ENCODE assay signal across 13 cellular contexts in the genomic region with DNA sequence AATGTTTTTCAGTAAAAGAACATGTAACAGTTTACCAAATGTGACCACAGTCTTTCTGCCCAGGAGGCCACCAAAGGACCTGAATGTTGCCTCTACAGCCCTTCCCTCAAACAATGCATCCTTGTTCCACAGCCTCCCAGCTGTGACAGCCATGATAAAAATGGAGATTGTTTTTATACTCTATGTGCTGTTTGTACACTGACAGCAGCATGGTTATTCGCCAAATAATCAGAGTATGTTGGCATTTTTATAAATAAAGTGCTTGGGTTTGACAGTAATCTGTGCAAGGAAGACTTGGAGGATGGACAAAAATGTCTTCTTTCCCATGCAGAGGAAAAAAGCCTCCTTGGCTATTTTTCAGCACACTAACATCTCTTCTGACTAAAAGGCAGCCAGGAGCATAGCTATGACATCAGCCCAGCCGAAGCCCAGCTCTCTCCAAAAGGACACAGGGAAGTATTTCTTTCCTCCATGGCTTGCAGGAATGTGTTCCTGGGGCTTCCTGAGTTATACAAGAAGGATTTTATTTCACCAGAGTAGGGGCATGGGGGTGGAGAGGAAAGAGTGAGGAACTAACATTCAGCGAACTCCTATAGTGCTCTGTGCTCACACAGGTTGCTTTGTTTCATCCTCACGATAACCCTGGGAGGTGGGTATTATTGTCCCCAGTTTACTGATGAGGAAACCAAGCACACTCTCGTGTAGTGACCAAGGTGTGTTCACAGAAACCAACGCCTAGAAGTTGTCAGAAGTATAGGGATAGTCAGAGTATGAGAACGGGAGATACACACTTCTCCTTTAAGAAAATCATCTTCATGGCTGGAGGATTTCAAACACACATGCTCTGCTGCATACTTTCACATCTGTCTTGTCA.
DNase-seq lines count a peak whose midpoint lies in the region; ATAC-seq and TF ChIP-seq lines count a peak whose summit lies in the region.
"Had no signal": no experiment of that assay in that cellular context is flagged by ENCODE, and none has a peak within 500 bp of the region (broad histone marks: within the 10 kb centered on the region; RNA-seq: fewer than 3 reads in every experiment).

No MANE protein-coding gene starts in this region.

- H3K4me1 Mint-ChIP-seq in activated B cell treated with CpG ODN at 0.5 μM for 24 hours: peaks cover 3% of the 10 kb centered on the region
- peaks cover 40% of the 10 kb centered on the region for H3K4me1 Mint-ChIP-seq in type B pancreatic cell (ENCODE audit: unreplicated experiment)
- H3K4me1 Mint-ChIP-seq in activated T-cell treated with anti-CD3 and anti-CD28 coated beads, Interleukin-2, amount 50 U/mL, for 4 hours (ENCODE audit: low read depth): no peaks in the 10 kb centered on the region

- in situ Hi-C loops in GM13977 (cut with MboI; ENCODE audit: low pct_unique_long_range_greater_than_20kb, low sequenced_read_pairs, unreplicated experiment): no loop called here

- POLR2A ChIA-PET in activated B cell treated with CpG ODN at 0.5 μM for 24 hours (lab: Charles Lee): no interaction called here

- CTCF ChIA-PET in activated B cell treated with CpG ODN at 0.5 μM for 24 hours (lab: Charles Lee): no interaction called here

- H3K4me1 ChIP-seq in mucosa of descending colon (ENCODE audit: low read depth): peaks cover 16% of the 10 kb centered on the region

- ATAC-seq in activated B cell treated with CpG ODN at 0.5 μM for 24 hours (ENCODE audit: low read depth) (no peak), mucosa of descending colon (peak; percentile 7), GM18505 (IDR thresholded peaks at IDR 0.05; ENCODE audit: unreplicated experiment) (no peak)
- ATAC-seq in activated T-cell treated with anti-CD3 and anti-CD28 coated beads, Interleukin-2, amount 50 U/mL, for 4 hours: no peak

- no peak for TF ChIP-seq POLR2A in GM18505 (IDR thresholded peaks at IDR 0.05; ENCODE audit: borderline replicate concordance, extremely low read depth, insufficient read depth, insufficient read length)

- H3K27me3 Mint-ChIP-seq in activated B cell treated with CpG ODN at 0.5 μM for 24 hours (peaks cover 5% of the 10 kb centered on the region), type B pancreatic cell (no peaks in the 10 kb centered on the region)
- H3K27me3 Mint-ChIP-seq in activated T-cell treated with anti-CD3 and anti-CD28 coated beads, Interleukin-2, amount 50 U/mL, for 4 hours (ENCODE audit: low read depth): peaks cover 4% of the 10 kb centered on the region

- intact Hi-C loops in activated B cell treated with CpG ODN at 0.5 μM for 24 hours (cut with micrococcal nuclease) (no loop called here), mucosa of descending colon (cut with DNase I, micrococcal nuclease) (no loop called here)

- no peaks in the 10 kb centered on the region for H3K36me3 ChIP-seq in mucosa of descending colon (ENCODE audit: low read depth)

- H3K4me3 ChIP-seq in fibroblast of mammary gland (ENCODE audit: control insufficient read depth, low read depth, low read length) (no peak overlapping the region), mucosa of descending colon (no peak overlapping the region)

- H3K4me3 Mint-ChIP-seq in activated B cell treated with CpG ODN at 0.5 μM for 24 hours (peak overlapping the region; percentile 39), type B pancreatic cell (peak overlapping the region; percentile 29)
- H3K4me3 Mint-ChIP-seq in activated T-cell treated with anti-CD3 and anti-CD28 coated beads, Interleukin-2, amount 50 U/mL, for 4 hours: no peak overlapping the region
- H3K4me3 Mint-ChIP-seq: activated naive CD4-positive, alpha-beta T cell treated with anti-CD3 and anti-CD28 coated beads for 36 hours had no signal

- no peak for TF ChIP-seq CTCF in activated B cell treated with CpG ODN at 0.5 μM for 24 hours (IDR thresholded peaks at IDR 0.05)
- no peak for TF ChIP-seq CTCF in fibroblast of mammary gland (conservative IDR thresholded peaks at IDR 0.05; ENCODE audit: control insufficient read depth, insufficient read depth, low read depth, low read length)
- no peak for TF ChIP-seq CTCF in mucosa of descending colon (IDR thresholded peaks at IDR 0.05)
- no peak for TF ChIP-seq CTCF in type B pancreatic cell (conservative IDR thresholded peaks at IDR 0.05)
- TF ChIP-seq CTCF in GM13977 (IDR thresholded peaks at IDR 0.05; ENCODE audit: extremely low read depth, insufficient read depth, missing control alignments): no peak

- H3K36me3 Mint-ChIP-seq in activated B cell treated with CpG ODN at 0.5 μM for 24 hours (ENCODE audit: low read depth): no peaks in the 10 kb centered on the region
- H3K36me3 Mint-ChIP-seq in type B pancreatic cell: peaks cover 3% of the 10 kb centered on the region
- H3K36me3 Mint-ChIP-seq in activated T-cell treated with anti-CD3 and anti-CD28 coated beads, Interleukin-2, amount 50 U/mL, for 4 hours (ENCODE audit: insufficient read depth): no peaks in the 10 kb centered on the region

- DNase-seq in activated B cell treated with CpG ODN at 0.5 μM for 24 hours: no peak
- peak; percentile 11 for DNase-seq in fibroblast of mammary gland (ENCODE audit: low read depth)
- DNase-seq in mucosa of descending colon: no peak
- DNase-seq in type B pancreatic cell (ENCODE audit: extremely low spot score, unreplicated experiment): no peak
- DNase-seq in GM13977 (ENCODE audit: low spot score): no peak
- DNase-seq in activated T-cell treated with anti-CD3 and anti-CD28 coated beads, Interleukin-2, amount 50 U/mL, for 4 hours: no peak
- no peak for DNase-seq in T1000 (lab: John Stamatoyannopoulos, UW)
- DNase-seq: activated CD4-positive, CD25-positive, alpha-beta regulatory T cell; activated naive CD4-positive, alpha-beta T cell treated with anti-CD3 and anti-CD28 coated beads for 36 hours; DMS153; GOT3; NCI-H146 had no signal

- no peak overlapping the region for H3K27ac Mint-ChIP-seq in activated B cell treated with CpG ODN at 0.5 μM for 24 hours
- H3K27ac Mint-ChIP-seq in type B pancreatic cell: peak overlapping the region; percentile 75
- H3K27ac Mint-ChIP-seq: activated naive CD4-positive, alpha-beta T cell treated with anti-CD3 and anti-CD28 coated beads for 36 hours had no signal

- no peaks in the 10 kb centered on the region for H3K9me3 Mint-ChIP-seq in activated B cell treated with CpG ODN at 0.5 μM for 24 hours
- H3K9me3 Mint-ChIP-seq in type B pancreatic cell: peaks cover 10% of the 10 kb centered on the region
- H3K9me3 Mint-ChIP-seq in activated T-cell treated with anti-CD3 and anti-CD28 coated beads, Interleukin-2, amount 50 U/mL, for 4 hours: no peaks in the 10 kb centered on the region
- H3K9me3 Mint-ChIP-seq: activated naive CD4-positive, alpha-beta T cell treated with anti-CD3 and anti-CD28 coated beads for 36 hours had no signal

- no peaks in the 10 kb centered on the region for H3K9me3 ChIP-seq in mucosa of descending colon
